Comparison of ENCODE assay signal across 8 cellular contexts in the genomic region with DNA sequence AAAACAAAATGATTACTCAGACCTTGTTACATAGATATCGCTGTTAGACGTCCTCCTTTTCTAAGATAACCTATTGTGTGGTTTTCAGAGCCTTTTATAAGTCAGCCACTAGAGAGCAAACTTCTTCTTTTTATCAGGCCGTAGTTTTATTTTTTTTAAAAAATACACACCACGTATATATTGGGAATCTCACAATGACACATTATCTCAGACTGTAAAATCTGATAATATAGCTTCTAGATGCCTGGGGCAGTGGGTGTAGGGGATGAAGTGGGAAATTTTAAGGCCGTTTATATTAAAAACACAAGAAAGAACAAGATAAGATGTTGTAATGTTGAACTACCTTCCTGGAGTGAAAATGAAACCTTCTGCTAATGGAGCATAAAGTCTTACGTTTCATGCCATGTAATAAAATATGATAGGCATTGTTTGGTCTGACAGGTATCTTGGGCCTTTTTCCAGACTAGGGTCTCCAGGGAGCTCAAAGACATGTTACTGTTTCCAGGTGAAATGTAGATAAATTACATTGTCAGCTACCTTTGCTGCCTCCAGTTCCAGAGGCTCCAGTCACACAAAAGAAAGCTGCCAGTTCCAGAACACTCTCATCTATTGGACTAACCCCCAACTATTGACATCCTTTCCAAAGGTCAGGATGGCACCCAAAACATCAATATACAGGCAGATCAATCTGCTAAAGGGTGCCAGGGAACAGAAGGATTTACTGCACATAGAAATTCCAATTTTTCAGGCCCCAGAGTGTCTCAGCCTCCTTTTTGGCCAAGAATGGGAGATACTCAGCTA.
A peak's percentile ranks its signal among the peaks of the same experiment; 100 is the strongest.
DNase-seq lines count a peak whose midpoint lies in the region; ATAC-seq lines count a peak whose summit lies in the region.

No MANE protein-coding gene starts in this region.

- in situ Hi-C loops in KBM-7 (cut with MboI; ENCODE audit: low pct_unique_long_range_greater_than_20kb, low sequenced_read_pairs) = no loop called here

- H2AFZ ChIP-seq in neuron (ENCODE audit: low read depth, low read length) = peak overlapping the region; percentile 46

- H3K36me3 ChIP-seq in SJCRH30 (no peaks in the 10 kb centered on the region), endocrine pancreas (ENCODE audit: control insufficient read depth, insufficient read depth, low read length) (no peaks in the 10 kb centered on the region), neuron (ENCODE audit: insufficient read depth, low read length) (no peaks in the 10 kb centered on the region)

- H3K27ac ChIP-seq in SJCRH30 = peak overlapping the region; percentile 17; the same call in 1 of the 2 replicates

- H3K27me3 ChIP-seq in SJCRH30 (no peaks in the 10 kb centered on the region), endocrine pancreas (ENCODE audit: control insufficient read depth, insufficient read depth, low read length) (no peaks in the 10 kb centered on the region), neuron (ENCODE audit: insufficient read depth, low read length) (no peaks in the 10 kb centered on the region)

- peak; percentile 63 for ATAC-seq in GM21576 (IDR thresholded peaks at IDR 0.05; ENCODE audit: unreplicated experiment)

- H3K9me3 ChIP-seq in SJCRH30 (replicated peaks) (no peaks in the 10 kb centered on the region), endocrine pancreas (ENCODE audit: control insufficient read depth, low read length) (no peaks in the 10 kb centered on the region), neuron (ENCODE audit: low read length) (peaks cover 2% of the 10 kb centered on the region)

- H3K4me1 ChIP-seq in SJCRH30 = peaks cover 7% of the 10 kb centered on the region
- H3K4me1 ChIP-seq in endocrine pancreas (ENCODE audit: control insufficient read depth, insufficient read depth, low read length) = no peaks in the 10 kb centered on the region
- peaks cover 10% of the 10 kb centered on the region for H3K4me1 ChIP-seq in neuron (ENCODE audit: insufficient read depth, low read length)

- H3K4me3 ChIP-seq in SJCRH30 (peak overlapping the region; percentile 44), endocrine pancreas (ENCODE audit: control insufficient read depth, insufficient read depth, low read length) (peak overlapping the region; percentile 90), neuron (ENCODE audit: low read length) (no peak overlapping the region)

- H3K9ac ChIP-seq in endocrine pancreas (ENCODE audit: control insufficient read depth, insufficient read depth, low read length) = peak overlapping the region; percentile 2

- DNase-seq in NCI-H2196 (lab: John Stamatoyannopoulos, UW; ENCODE audit: unreplicated experiment) (peak; percentile 18), NCI-H2196 treated with DMSO at 0.1 percent for 48 hours (lab: John Stamatoyannopoulos, UW; ENCODE audit: unreplicated experiment) (no peak), KBM-7 (peak; percentile 33), SJCRH30 (peak in 1 of 2 experiments; percentile 57), ureter (ENCODE audit: low spot score) (no peak)

Comparison
In these comparisons a context has a peak if more than half of its experiments do, and no peak if none do; other contexts are left out.
1. DNase-seq: peak in NCI-H2196 (single experiment) and KBM-7 (single experiment); none in NCI-H2196 treated with DMSO at 0.1 percent for 48 hours (single experiment) and ureter (single experiment).